19 cellular contexts compared by ENCODE assay signal in genomic region chr9:32454280-32454679, GRCh38.
DNase-seq lines count a peak whose midpoint lies in the region; ATAC-seq and TF ChIP-seq lines count a peak whose summit lies in the region.
"Had no signal": no experiment of that assay in that cellular context is flagged by ENCODE, and none has a peak within 500 bp of the region (broad histone marks: within the 10 kb centered on the region; RNA-seq: fewer than 3 reads in every experiment).

No MANE protein-coding gene starts in this region.

- no peaks in the 10 kb centered on the region for H3K4me1 Mint-ChIP-seq in activated T-helper 17 cell treated with anti-CD3 and anti-CD28 coated beads, Interleukin-2, amount 50 U/mL, for 72 hours
- no peaks in the 10 kb centered on the region for H3K4me1 Mint-ChIP-seq in naive thymus-derived CD4-positive, alpha-beta T cell
- H3K4me1 Mint-ChIP-seq: B cell; CD4-positive, CD25-positive, alpha-beta regulatory T cell had no signal

- peak; percentile 73 for DNase-seq in amniotic epithelial cell (ENCODE audit: low read depth)
- DNase-seq in iris pigment epithelial cell (ENCODE audit: low read depth): peak; percentile 31
- DNase-seq in naive thymus-derived CD4-positive, alpha-beta T cell: no peak
- DNase-seq in occipital lobe (lab: John Stamatoyannopoulos, UW): no peak
- no peak for DNase-seq in spleen
- DNase-seq in H4 (ENCODE audit: low spot score): no peak
- DNase-seq in PC-3: no peak
- DNase-seq: Caco-2; CD4-positive, CD25-positive, alpha-beta regulatory T cell; CD8-positive, alpha-beta T cell; DMS153; DND-41; GM23248; H9 had no signal

- H3K27me3 Mint-ChIP-seq in activated T-helper 17 cell treated with anti-CD3 and anti-CD28 coated beads, Interleukin-2, amount 50 U/mL, for 72 hours: no peaks in the 10 kb centered on the region
- H3K27me3 Mint-ChIP-seq in naive thymus-derived CD4-positive, alpha-beta T cell: no peaks in the 10 kb centered on the region
- H3K27me3 Mint-ChIP-seq: B cell; CD4-positive, CD25-positive, alpha-beta regulatory T cell had no signal

- H3K4me2 ChIP-seq in PC-3 (ENCODE audit: low read length): no peak overlapping the region
- H3K4me2 ChIP-seq: BLaER1 had no signal

- CTCF ChIA-PET in naive thymus-derived CD4-positive, alpha-beta T cell (lab: Charles Lee): no interaction called here
- CTCF ChIA-PET in PC-3 (lab: Charles Lee): no interaction called here

- H4K20me1 ChIP-seq in PC-3 (ENCODE audit: low read length): no peaks in the 10 kb centered on the region
- H4K20me1 ChIP-seq: BLaER1 had no signal

- no TSS peak for BruUV-seq in PC-3 (replicated peaks; lab: Mats Ljungman, UMichigan)

- H3K79me2 ChIP-seq in PC-3 (ENCODE audit: low read length): no peaks in the 10 kb centered on the region

- no peaks in the 10 kb centered on the region for H3K4me1 ChIP-seq in naive thymus-derived CD4-positive, alpha-beta T cell (ENCODE audit: control insufficient read depth in 2 of 2, insufficient read depth in 2 of 2, low read length in 2 of 2)
- H3K4me1 ChIP-seq in spleen (no peaks in the 10 kb centered on the region), PC-3 (ENCODE audit: insufficient read depth, low read length) (no peaks in the 10 kb centered on the region)

- POLR2A ChIA-PET in naive thymus-derived CD4-positive, alpha-beta T cell (lab: Charles Lee): no interaction called here
- POLR2A ChIA-PET in PC-3 (lab: Charles Lee; ENCODE audit: unreplicated experiment): no interaction called here

- TF ChIP-seq POLR2A in spleen (IDR thresholded peaks at IDR 0.05): no peak

- no peaks in the 10 kb centered on the region for H3K9me3 Mint-ChIP-seq in activated T-helper 17 cell treated with anti-CD3 and anti-CD28 coated beads, Interleukin-2, amount 50 U/mL, for 72 hours
- H3K9me3 Mint-ChIP-seq in naive thymus-derived CD4-positive, alpha-beta T cell: no peaks in the 10 kb centered on the region
- H3K9me3 Mint-ChIP-seq: CD4-positive, CD25-positive, alpha-beta regulatory T cell; CD8-positive, alpha-beta T cell; H9 had no signal

- TF ChIP-seq CTCF in spleen (IDR thresholded peaks at IDR 0.05 in 8 of 11, conservative IDR thresholded peaks at IDR 0.05 in 3 of 11) (no peak), PC-3 (conservative IDR thresholded peaks at IDR 0.05; ENCODE audit: low read depth, low read length) (no peak)

- no peak overlapping the region for H2AFZ ChIP-seq in PC-3 (ENCODE audit: low read length)
- H2AFZ ChIP-seq: GM23248 had no signal

- H3K36me3 Mint-ChIP-seq in activated T-helper 17 cell treated with anti-CD3 and anti-CD28 coated beads, Interleukin-2, amount 50 U/mL, for 72 hours (ENCODE audit: low read depth): peaks cover 74% of the 10 kb centered on the region
- H3K36me3 Mint-ChIP-seq in naive thymus-derived CD4-positive, alpha-beta T cell: peaks cover 13 to 50% (median 23%) of the 10 kb centered on the region in 5 donors

- intact Hi-C loops in naive thymus-derived CD4-positive, alpha-beta T cell (cut with micrococcal nuclease): no loop called here
- intact Hi-C loops in spleen (cut with DNase I; ENCODE audit: low total_unique reads): no loop called here
- intact Hi-C loops in PC-3 (cut with micrococcal nuclease): no loop called here

- peaks cover 7 to 68% (median 20%) of the 10 kb centered on the region in 3 experiments for H3K36me3 ChIP-seq in naive thymus-derived CD4-positive, alpha-beta T cell (ENCODE audit: control insufficient read depth in 2 of 3, insufficient read depth in 3 of 3, low read length in 3 of 3)
- H3K36me3 ChIP-seq in spleen: peaks cover 4 to 100% (median 70%) of the 10 kb centered on the region in 6 donors
- H3K36me3 ChIP-seq in PC-3 (ENCODE audit: low read depth, low read length): no peaks in the 10 kb centered on the region; the same call in 1 of the 2 replicates

- peak overlapping the region; percentile 36 for H3K27ac Mint-ChIP-seq in activated T-helper 17 cell treated with anti-CD3 and anti-CD28 coated beads, Interleukin-2, amount 50 U/mL, for 72 hours
- peak overlapping the region in 2 of 9 donors; percentile 41 to 61 for H3K27ac Mint-ChIP-seq in naive thymus-derived CD4-positive, alpha-beta T cell
- H3K27ac Mint-ChIP-seq: B cell; CD8-positive, alpha-beta T cell had no signal

- no peak for ATAC-seq in activated T-helper 17 cell treated with anti-CD3 and anti-CD28 coated beads, Interleukin-2, amount 50 U/mL, for 72 hours (replicated peaks)
- ATAC-seq in naive thymus-derived CD4-positive, alpha-beta T cell: peak; percentile 64
- no peak for ATAC-seq in PC-3
- ATAC-seq: CD8-positive, alpha-beta T cell; HCT116 had no signal

- H3K4me3 Mint-ChIP-seq in activated T-helper 17 cell treated with anti-CD3 and anti-CD28 coated beads, Interleukin-2, amount 50 U/mL, for 72 hours: no peak overlapping the region
- H3K4me3 Mint-ChIP-seq in naive thymus-derived CD4-positive, alpha-beta T cell: no peak overlapping the region
- H3K4me3 Mint-ChIP-seq: B cell; CD4-positive, CD25-positive, alpha-beta regulatory T cell; CD8-positive, alpha-beta T cell; H9 had no signal

- no peaks in the 10 kb centered on the region for H3K9me2 ChIP-seq in PC-3 (replicated peaks; ENCODE audit: low read length)

- no peaks in the 10 kb centered on the region for H3K27me3 ChIP-seq in naive thymus-derived CD4-positive, alpha-beta T cell (ENCODE audit: control insufficient read depth in 2 of 2, insufficient read depth in 2 of 2, low read length in 2 of 2)
- H3K27me3 ChIP-seq in spleen (replicated peaks in 1 of 7): no peaks in the 10 kb centered on the region
- no peaks in the 10 kb centered on the region for H3K27me3 ChIP-seq in PC-3 (ENCODE audit: low read length)
- H3K27me3 ChIP-seq: BLaER1 had no signal

- no peak overlapping the region for H3K4me3 ChIP-seq in naive thymus-derived CD4-positive, alpha-beta T cell (ENCODE audit: low read length)
- H3K4me3 ChIP-seq in spleen (no peak overlapping the region), PC-3 (ENCODE audit: low read length) (no peak overlapping the region)
- H3K4me3 ChIP-seq: BLaER1, GM23248 had no signal

- 83 to 100% (median 94%) methylated on average over 1 of the region's 1 CpG for whole genome bisulfite sequencing in spleen, 5 donors

- H3K9ac ChIP-seq in PC-3 (ENCODE audit: low read length): no peak overlapping the region
- H3K9ac ChIP-seq: BLaER1, GM23248 had no signal

- H3F3A ChIP-seq in PC-3 (ENCODE audit: low read length, unreplicated experiment): no peaks in the 10 kb centered on the region

- no peaks in the 10 kb centered on the region for H3K9me3 ChIP-seq in naive thymus-derived CD4-positive, alpha-beta T cell (ENCODE audit: control insufficient read depth in 2 of 3, low read length in 3 of 3)
- H3K9me3 ChIP-seq in spleen (no peaks in the 10 kb centered on the region), PC-3 (ENCODE audit: low read length) (no peaks in the 10 kb centered on the region)
- H3K9me3 ChIP-seq: BLaER1, Caco-2 had no signal

- no peak overlapping the region for H3K27ac ChIP-seq in naive thymus-derived CD4-positive, alpha-beta T cell (ENCODE audit: low read depth, low read length)
- no peak overlapping the region for H3K27ac ChIP-seq in spleen
- no peak overlapping the region for H3K27ac ChIP-seq in PC-3 (ENCODE audit: low read length)
- H3K27ac ChIP-seq: BLaER1, C4-2B, GM23248 had no signal

Comparison
In these comparisons a context has a peak if more than half of its experiments do, and no peak if none do; other contexts are left out.
1. DNase-seq: peak in amniotic epithelial cell (single experiment) and iris pigment epithelial cell (single experiment); none in naive thymus-derived CD4-positive, alpha-beta T cell (0 of 9), occipital lobe (single experiment), spleen (single experiment), H4 (single experiment) and PC-3 (single experiment).